ENCODE assay signal across 22 cellular contexts in the genomic region with DNA sequence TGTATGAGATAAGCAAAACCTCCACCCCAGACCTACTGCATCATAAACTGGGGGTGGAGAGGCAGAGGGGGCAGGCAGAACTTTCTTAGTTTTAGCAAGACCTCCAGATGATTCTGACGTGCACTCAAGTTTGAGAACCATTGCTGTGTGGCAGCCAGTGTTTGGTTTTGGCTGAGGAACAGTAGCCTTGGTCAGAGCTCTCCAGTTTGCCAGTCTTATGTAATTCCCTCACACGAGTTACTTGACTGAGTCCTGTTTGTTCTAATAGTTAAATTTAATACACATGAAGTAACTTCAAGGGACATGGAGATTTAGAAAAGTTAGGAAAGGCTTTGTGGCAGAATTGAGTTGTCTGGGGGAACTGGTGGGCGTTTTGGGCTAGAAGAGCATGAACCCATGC. TPM values are rescaled to one million over a fixed set of nuclear protein-coding genes. Genes with fewer than 3 reads are reported as not detected.
"Had no signal": no experiment of that assay in that cellular context is flagged by ENCODE, and none has a peak within 500 bp of the region (broad histone marks: within the 10 kb centered on the region; RNA-seq: fewer than 3 reads in every experiment).

No MANE protein-coding gene starts in this region.

- H3K27me3 Mint-ChIP-seq: naive thymus-derived CD8-positive, alpha-beta T cell; stimulated activated naive CD8-positive, alpha-beta T cell treated with anti-CD3 and anti-CD28 coated beads, Interleukin-15, amount 100 ng/mL, for 72 hours had no signal

- H3K27me3 ChIP-seq: breast epithelium, vagina had no signal

- H3K4me1 Mint-ChIP-seq: immature natural killer cell; naive thymus-derived CD8-positive, alpha-beta T cell had no signal

- H3K4me3 ChIP-seq: breast epithelium, mucosa of descending colon, thoracic aorta, vagina had no signal

- H3K4me1 ChIP-seq: breast epithelium, vagina had no signal

- H3K9me3 ChIP-seq: breast epithelium, mucosa of descending colon, thoracic aorta, vagina had no signal

- ATAC-seq: activated naive CD4-positive, alpha-beta T cell treated with anti-CD3 and anti-CD28 coated beads, Interleukin-2, amount 50 U/mL, for 72 hours; mucosa of descending colon; naive thymus-derived CD8-positive, alpha-beta T cell; SK-N-SH treated with all-trans-retinoic acid at 6 μM for 48 hours; stimulated activated naive CD8-positive, alpha-beta T cell treated with anti-CD3 and anti-CD28 coated beads, Interleukin-15, amount 100 ng/mL, for 72 hours had no signal

- H3K9me3 Mint-ChIP-seq: activated naive CD4-positive, alpha-beta T cell treated with anti-CD3 and anti-CD28 coated beads, Interleukin-2, amount 50 U/mL, for 72 hours; endodermal cell; immature natural killer cell; naive thymus-derived CD8-positive, alpha-beta T cell had no signal

- DNase-seq: activated CD4-positive, alpha-beta T cell treated with anti-CD3 and anti-CD28 coated beads, Interleukin-2, amount 50 U/mL, for 48 hours; activated CD4-positive, CD25-positive, alpha-beta regulatory T cell; activated effector memory CD4-positive, alpha-beta T cell treated with Interleukin-2 at 50 U/mL for 16 hours; anterior cingulate cortex; endodermal cell; erythroblast; glutamatergic neuron; immature natural killer cell; mammary epithelial cell; mucosa of descending colon; naive thymus-derived CD8-positive, alpha-beta T cell; nucleus accumbens; stimulated activated CD4-positive, alpha-beta T cell treated with anti-CD3 and anti-CD28 coated beads, Interleukin-4, amount 100 ng/mL, for 1 hour; stimulated activated CD8-positive, alpha-beta memory T cell treated with anti-CD3 and anti-CD28 coated beads, Interleukin-4, amount 100 ng/mL, for 48 hours; stimulated activated naive CD8-positive, alpha-beta T cell treated with anti-CD3 and anti-CD28 coated beads, Interleukin-15, amount 100 ng/mL, for 72 hours; T-helper 2 cell had no signal

- H3K27ac Mint-ChIP-seq: endodermal cell had no signal

- H3K4me3 Mint-ChIP-seq: endodermal cell; immature natural killer cell; naive thymus-derived CD8-positive, alpha-beta T cell; stimulated activated naive CD8-positive, alpha-beta T cell treated with anti-CD3 and anti-CD28 coated beads, Interleukin-15, amount 100 ng/mL, for 72 hours had no signal

- H3K27ac ChIP-seq: breast epithelium, thoracic aorta, vagina had no signal

RNA-seq across cellular contexts. Expression of a gene that starts 49.0 kb away (rescaled TPM):
- total RNA-seq: activated naive CD4-positive, alpha-beta T cell treated with anti-CD3 and anti-CD28 coated beads, Interleukin-2, amount 50 U/mL, for 72 hours; dermis microvascular lymphatic vessel endothelial cell; endodermal cell; mammary epithelial cell; mucosa of descending colon; naive thymus-derived CD8-positive, alpha-beta T cell; vagina had no signal
